Comparison of ENCODE assay signal across 11 cellular contexts in the genomic region with DNA sequence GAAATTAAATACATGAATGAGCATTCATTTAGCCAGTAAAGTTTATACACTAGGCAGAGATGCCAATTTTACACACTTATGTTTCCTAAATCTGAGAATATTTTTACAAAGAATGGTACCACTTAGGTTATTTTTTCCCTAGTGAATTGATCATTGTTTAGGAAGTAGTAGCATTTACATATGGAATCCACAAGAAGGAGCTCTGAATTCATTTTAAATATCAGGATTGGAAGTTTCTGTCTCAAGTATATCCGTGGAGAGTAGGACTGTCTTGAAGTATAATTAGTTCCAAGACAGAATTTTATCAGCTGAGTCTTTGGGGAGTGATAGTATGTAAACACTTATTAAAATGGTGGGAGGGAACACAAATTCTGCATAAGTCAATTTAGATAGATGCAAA.
DNase-seq lines count a peak whose midpoint lies in the region; ATAC-seq, FAIRE-seq and TF ChIP-seq lines count a peak whose summit lies in the region.
"Had no signal": no experiment of that assay in that cellular context is flagged by ENCODE, and none has a peak within 500 bp of the region (broad histone marks: within the 10 kb centered on the region; RNA-seq: fewer than 3 reads in every experiment).

No MANE protein-coding gene starts in this region.

- H3K4me3 ChIP-seq in osteoblast (ENCODE audit: insufficient read depth, low read length) (no peak overlapping the region), pancreas (no peak overlapping the region)

- H3K79me2 ChIP-seq in osteoblast (ENCODE audit: insufficient read depth, low read length): no peaks in the 10 kb centered on the region

- no peaks in the 10 kb centered on the region for H4K20me1 ChIP-seq in osteoblast (ENCODE audit: insufficient read depth, low read length)

- H3K4me3 Mint-ChIP-seq in endothelial cell (ENCODE audit: unreplicated experiment): no peak overlapping the region
- H3K4me3 Mint-ChIP-seq: dendritic cell treated with granulocyte-macrophage colony-stimulating factor and Interleukin-4, amounts not matched to agents 40 ng/mL and 50 ng/mL, for 4 days had no signal

- H3K4me1 Mint-ChIP-seq in endothelial cell (ENCODE audit: unreplicated experiment): peaks cover 12% of the 10 kb centered on the region

- no peaks in the 10 kb centered on the region for H3K9me3 ChIP-seq in osteoblast (ENCODE audit: low read depth, low read length)
- no peaks in the 10 kb centered on the region for H3K9me3 ChIP-seq in pancreas

- H3K27me3 ChIP-seq in osteoblast (ENCODE audit: insufficient read depth, low read length): no peaks in the 10 kb centered on the region
- no peaks in the 10 kb centered on the region for H3K27me3 ChIP-seq in pancreas

- no peak overlapping the region for H2AFZ ChIP-seq in osteoblast (ENCODE audit: low read length)

- FAIRE-seq in pancreas (lab: Jason Lieb, UNC): no peak
- FAIRE-seq: islet of Langerhans had no signal

- no peaks in the 10 kb centered on the region for H3K4me1 ChIP-seq in osteoblast (ENCODE audit: insufficient read depth, low read length)
- no peaks in the 10 kb centered on the region for H3K4me1 ChIP-seq in pancreas

- H3K27ac ChIP-seq in osteoblast (ENCODE audit: low read depth, low read length) (no peak overlapping the region), pancreas (no peak overlapping the region)

- no peak overlapping the region for H3K27ac Mint-ChIP-seq in endothelial cell (ENCODE audit: unreplicated experiment)
- H3K27ac Mint-ChIP-seq: dendritic cell treated with granulocyte-macrophage colony-stimulating factor and Interleukin-4, amounts not matched to agents 40 ng/mL and 50 ng/mL, for 4 days had no signal

- no peaks in the 10 kb centered on the region for H3K27me3 Mint-ChIP-seq in endothelial cell (ENCODE audit: unreplicated experiment)
- H3K27me3 Mint-ChIP-seq: dendritic cell treated with granulocyte-macrophage colony-stimulating factor and Interleukin-4, amounts not matched to agents 40 ng/mL and 50 ng/mL, for 4 days had no signal

- TF ChIP-seq CTCF in endothelial cell (IDR thresholded peaks at IDR 0.05; ENCODE audit: unreplicated experiment) (peak; percentile 45), osteoblast (IDR thresholded peaks at IDR 0.05; ENCODE audit: extremely low read depth, low read depth, low read length) (peak; percentile 21), pancreas (IDR thresholded peaks at IDR 0.05) (no peak)

- peaks cover 7% of the 10 kb centered on the region for H3K9me3 Mint-ChIP-seq in endothelial cell (ENCODE audit: unreplicated experiment)
- H3K9me3 Mint-ChIP-seq: dendritic cell treated with granulocyte-macrophage colony-stimulating factor and Interleukin-4, amounts not matched to agents 40 ng/mL and 50 ng/mL, for 4 days had no signal

- ATAC-seq in HG02973 (IDR thresholded peaks at IDR 0.05; ENCODE audit: unreplicated experiment) (no peak), pancreas (no peak)

- peak; percentile 2 for DNase-seq in H4 (ENCODE audit: low spot score)
- DNase-seq in NCI-H82 treated with DMSO at 0.1 percent for 48 hours (lab: John Stamatoyannopoulos, UW; ENCODE audit: unreplicated experiment): peak; percentile 48
- DNase-seq in endothelial cell (ENCODE audit: low spot score): no peak
- DNase-seq in osteoblast (ENCODE audit: insufficient read length, low spot score, missing footprints): no peak
- DNase-seq in activated naive CD4-positive, alpha-beta T cell (lab: John Stamatoyannopoulos, UW): no peak
- DNase-seq in pancreas: no peak
- no peak for DNase-seq in head of caudate nucleus
- DNase-seq: NCI-H1417 treated with DMSO at 0.1 percent for 48 hours had no signal

- intact Hi-C loops in pancreas (cut with DNase I): no loop called here
- intact Hi-C loops in head of caudate nucleus (cut with DNase I): no loop called here

- WGBS in pancreas, 2 donors: 2 to 3% methylated on average over 1 of the region's 1 CpG

- H3K4me2 ChIP-seq in osteoblast (ENCODE audit: insufficient read depth, low read length): peak overlapping the region; percentile 27

- no peaks in the 10 kb centered on the region for H3K36me3 Mint-ChIP-seq in endothelial cell (ENCODE audit: low read depth, unreplicated experiment)

- H3K36me3 ChIP-seq in osteoblast (ENCODE audit: insufficient read depth, low read length) (no peaks in the 10 kb centered on the region), pancreas (no peaks in the 10 kb centered on the region)

Comparison
In these comparisons a context has a peak if more than half of its experiments do, and no peak if none do; other contexts are left out.
1. DNase-seq: peak in H4 (single experiment) and NCI-H82 treated with DMSO at 0.1 percent for 48 hours (single experiment); none in endothelial cell (single experiment), osteoblast (single experiment), activated naive CD4-positive, alpha-beta T cell (0 of 4), pancreas (0 of 6) and head of caudate nucleus (0 of 42).
2. CTCF ChIP-seq: peak in endothelial cell (single experiment) and osteoblast (single experiment); none in pancreas (0 of 4).